ENCODE assay signal across 1 cellular context in the genomic region with DNA sequence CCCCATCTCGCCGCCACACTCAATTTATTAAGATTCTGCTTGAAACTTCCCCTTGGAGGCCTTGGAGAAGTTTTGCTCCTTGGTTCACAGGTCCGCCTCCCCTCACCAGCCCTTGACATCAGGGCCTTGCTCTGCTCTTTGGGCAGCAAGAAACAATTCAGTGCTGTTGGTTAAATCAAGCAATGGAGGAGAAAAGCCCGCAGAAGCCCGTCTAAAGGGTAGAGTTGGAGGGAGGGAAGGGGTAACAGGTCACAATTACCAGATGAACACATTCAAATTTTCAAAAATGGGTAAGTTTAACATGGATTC.
TF ChIP-seq lines count a peak whose summit lies in the region.

No MANE protein-coding gene starts in this region.

TF ChIP-seq in IMR-90, 13 proteins besides CTCF, POLR2A, EP300 and RAD21 (continued from another document):
- TF ChIP-seq, protein P1, sequence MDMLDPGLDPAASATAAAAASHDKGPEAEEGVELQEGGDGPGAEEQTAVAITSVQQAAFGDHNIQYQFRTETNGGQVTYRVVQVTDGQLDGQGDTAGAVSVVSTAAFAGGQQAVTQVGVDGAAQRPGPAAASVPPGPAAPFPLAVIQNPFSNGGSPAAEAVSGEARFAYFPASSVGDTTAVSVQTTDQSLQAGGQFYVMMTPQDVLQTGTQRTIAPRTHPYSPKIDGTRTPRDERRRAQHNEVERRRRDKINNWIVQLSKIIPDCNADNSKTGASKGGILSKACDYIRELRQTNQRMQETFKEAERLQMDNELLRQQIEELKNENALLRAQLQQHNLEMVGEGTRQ (IDR thresholded peaks at IDR 0.05; ENCODE audit: low read depth, low read length) = no peak
- TF ChIP-seq RFX5 (IDR thresholded peaks at IDR 0.05; ENCODE audit: low read depth, low read length) (no peak), MAZ (IDR thresholded peaks at IDR 0.05; ENCODE audit: borderline replicate concordance, low read depth, low read length) (no peak), FOS (IDR thresholded peaks at IDR 0.05; ENCODE audit: low read depth, low read length) (no peak), CEBPB (IDR thresholded peaks at IDR 0.05; ENCODE audit: low read depth, low read length) (no peak), MAFK (IDR thresholded peaks at IDR 0.05; ENCODE audit: low read depth, low read length) (no peak), RCOR1 (IDR thresholded peaks at IDR 0.05; ENCODE audit: insufficient replicate concordance, low read length) (no peak), CHD1 (IDR thresholded peaks at IDR 0.05; ENCODE audit: low read depth, low read length) (no peak), MXI1 (IDR thresholded peaks at IDR 0.05; ENCODE audit: borderline replicate concordance, low read depth, low read length) (no peak), NFE2L2 (IDR thresholded peaks at IDR 0.05; ENCODE audit: low read depth, low read length) (no peak), SMC3 (IDR thresholded peaks at IDR 0.05; ENCODE audit: low read depth, low read length) (no peak)
